In genomic region chr2:176156301-176156958, GRCh38 we compare ENCODE assay signal across 24 cellular contexts. TPM values are rescaled to one million over a fixed set of nuclear protein-coding genes. Genes with fewer than 3 reads are reported as not detected.
DNase-seq lines count a peak whose midpoint lies in the region; ATAC-seq and TF ChIP-seq lines count a peak whose summit lies in the region.
"Had no signal": no experiment of that assay in that cellular context is flagged by ENCODE, and none has a peak within 500 bp of the region (broad histone marks: within the 10 kb centered on the region; RNA-seq: fewer than 3 reads in every experiment).

No MANE protein-coding gene starts in this region.

- H3K4me1 ChIP-seq in GM23248 (ENCODE audit: insufficient read depth) (no peaks in the 10 kb centered on the region; the same call in 1 of the 2 replicates), hepatocyte (ENCODE audit: insufficient read depth) (peaks cover 20% of the 10 kb centered on the region), smooth muscle cell (ENCODE audit: low read depth) (peaks cover 11% of the 10 kb centered on the region)
- H3K4me1 ChIP-seq: prostate gland had no signal

- H3K4me1 Mint-ChIP-seq in activated T-helper 1 cell treated with anti-CD3 and anti-CD28 coated beads, Interleukin-12 subunit alpha, Interleukin-12 subunit beta, Interleukin-2, Interleukin-4 antibody, amounts not matched to agents 30 ng/mL and 10 ng/mL and 1 ng/mL, durations not matched to agents 14 hours and 24 hours and 36 hours (ENCODE audit: low read depth): no peaks in the 10 kb centered on the region

- H2AFZ ChIP-seq in GM23248: peak overlapping the region; percentile 91
- no peak overlapping the region for H2AFZ ChIP-seq in hepatocyte
- H2AFZ ChIP-seq in smooth muscle cell (ENCODE audit: low read depth): no peak overlapping the region

- ATAC-seq in HG03571 (IDR thresholded peaks at IDR 0.05; ENCODE audit: unreplicated experiment) (no peak), HG03378 (IDR thresholded peaks at IDR 0.05; ENCODE audit: unreplicated experiment) (no peak)
- ATAC-seq: left cardiac atrium; stimulated activated naive CD8-positive, alpha-beta T cell treated with anti-CD3 and anti-CD28 coated beads, Interleukin-15, Interleukin-2, amounts not matched to agents 100 U/mL and 50 U/mL, for 24 hours had no signal

- no peaks in the 10 kb centered on the region for H3K27me3 ChIP-seq in GM23248 (replicated peaks; ENCODE audit: insufficient read depth)
- peaks cover 98% of the 10 kb centered on the region for H3K27me3 ChIP-seq in hepatocyte
- peaks cover 100% of the 10 kb centered on the region for H3K27me3 ChIP-seq in smooth muscle cell (ENCODE audit: low read depth)

- intact Hi-C loops in activated T-helper 1 cell treated with anti-CD3 and anti-CD28 coated beads, Interleukin-12 subunit alpha, Interleukin-12 subunit beta, Interleukin-2, Interleukin-4 antibody, amounts not matched to agents 30 ng/mL and 10 ng/mL and 1 ng/mL, durations not matched to agents 14 hours and 24 hours and 36 hours (cut with micrococcal nuclease): loop anchor here (2.0 kb wide), 1 partner anchor 24 kb away; no protein-coding TSS in a partner anchor

- no peak for TF ChIP-seq CTCF in hepatocyte (IDR thresholded peaks at IDR 0.05; ENCODE audit: poor library complexity)
- no peak for TF ChIP-seq CTCF in smooth muscle cell (IDR thresholded peaks at IDR 0.05; ENCODE audit: borderline replicate concordance, insufficient read depth, poor library complexity, severe bottlenecking)

- H3K36me3 ChIP-seq in GM23248 (ENCODE audit: low read depth): peaks cover 9% of the 10 kb centered on the region; the same call in 1 of the 2 replicates
- H3K36me3 ChIP-seq in hepatocyte (replicated peaks; ENCODE audit: insufficient read depth, low read depth): no peaks in the 10 kb centered on the region
- no peaks in the 10 kb centered on the region for H3K36me3 ChIP-seq in smooth muscle cell (ENCODE audit: low read depth)
- H3K36me3 ChIP-seq: prostate gland had no signal

- H3K4me3 ChIP-seq in GM23248: peak overlapping the region; percentile 84
- H3K4me3 ChIP-seq in hepatocyte: no peak overlapping the region
- H3K4me3 ChIP-seq in smooth muscle cell: no peak overlapping the region
- H3K4me3 ChIP-seq: prostate gland had no signal

- H3K4me2 ChIP-seq in GM23248 (ENCODE audit: unreplicated experiment) (peak overlapping the region; percentile 98), hepatocyte (peak overlapping the region; percentile 68), smooth muscle cell (peak overlapping the region; percentile 75)

- H3K9ac ChIP-seq in GM23248 (peak overlapping the region; percentile 86), smooth muscle cell (ENCODE audit: low read depth) (no peak overlapping the region)

- H3K9me3 Mint-ChIP-seq in activated T-helper 1 cell treated with anti-CD3 and anti-CD28 coated beads, Interleukin-12 subunit alpha, Interleukin-12 subunit beta, Interleukin-2, Interleukin-4 antibody, amounts not matched to agents 30 ng/mL and 10 ng/mL and 1 ng/mL, durations not matched to agents 14 hours and 24 hours and 36 hours: no peaks in the 10 kb centered on the region
- H3K9me3 Mint-ChIP-seq: dendritic cell treated with granulocyte-macrophage colony-stimulating factor and Interleukin-4, amounts not matched to agents 40 ng/mL and 50 ng/mL, for 4 days had no signal

- peak overlapping the region; percentile 40 for H3K27ac Mint-ChIP-seq in activated T-helper 1 cell treated with anti-CD3 and anti-CD28 coated beads, Interleukin-12 subunit alpha, Interleukin-12 subunit beta, Interleukin-2, Interleukin-4 antibody, amounts not matched to agents 30 ng/mL and 10 ng/mL and 1 ng/mL, durations not matched to agents 14 hours and 24 hours and 36 hours
- H3K27ac Mint-ChIP-seq: dendritic cell treated with granulocyte-macrophage colony-stimulating factor and Interleukin-4, amounts not matched to agents 40 ng/mL and 50 ng/mL, for 4 days had no signal

- no peak for DNase-seq in GM23248
- no peak for DNase-seq in activated T-helper 1 cell treated with anti-CD3 and anti-CD28 coated beads, Interleukin-12 subunit alpha, Interleukin-12 subunit beta, Interleukin-2, Interleukin-4 antibody, amounts not matched to agents 30 ng/mL and 10 ng/mL and 1 ng/mL, durations not matched to agents 14 hours and 24 hours and 36 hours (ENCODE audit: low spot score)
- no peak for DNase-seq in hepatocyte (ENCODE audit: low spot score)
- DNase-seq in smooth muscle cell (lab: John Stamatoyannopoulos, UW; ENCODE audit: unreplicated experiment): no peak
- DNase-seq in activated naive CD4-positive, alpha-beta T cell (lab: John Stamatoyannopoulos, UW): no peak
- no peak for DNase-seq in activated CD4-positive, CD25-positive, alpha-beta regulatory T cell (lab: John Stamatoyannopoulos, UW)
- DNase-seq: activated CD4-positive, alpha-beta T cell treated with anti-CD3 and anti-CD28 coated beads for 1 hour; activated naive CD4-positive, alpha-beta T cell treated with anti-CD3 and anti-CD28 coated beads, Interleukin-2, amount 50 U/mL, for 16 hours; activated T-cell treated with anti-CD3 and anti-CD28 coated beads, Interleukin-2, amount 50 U/mL, for 48 hours; COR-L47; foreskin fibroblast; HCEC 1CT; left cardiac atrium; NCI-H1092; stimulated activated naive CD8-positive, alpha-beta T cell treated with anti-CD3 and anti-CD28 coated beads, Interleukin-15, Interleukin-2, amounts not matched to agents 100 U/mL and 50 U/mL, for 24 hours; SW 1271; trophoblast cell had no signal

- WGBS in GM23248 (ENCODE audit: low coverage in 1 of 2, low lambda C conversion rate in 2 of 2, missing lambda C conversion rate in 2 of 2), 2 experiments: 78 to 84% methylated on average over 12 of the region's 12 CpGs
- 22% methylated on average over 12 of the region's 12 CpGs for WGBS in hepatocyte (ENCODE audit: low lambda C conversion rate, missing lambda C conversion rate)
- 18% methylated on average over 11 of the region's 12 CpGs for WGBS in smooth muscle cell (ENCODE audit: low lambda C conversion rate)

- peaks cover 2% of the 10 kb centered on the region for H3K36me3 Mint-ChIP-seq in activated T-helper 1 cell treated with anti-CD3 and anti-CD28 coated beads, Interleukin-12 subunit alpha, Interleukin-12 subunit beta, Interleukin-2, Interleukin-4 antibody, amounts not matched to agents 30 ng/mL and 10 ng/mL and 1 ng/mL, durations not matched to agents 14 hours and 24 hours and 36 hours (ENCODE audit: low read depth)

- in situ Hi-C loops in GM23248 (cut with MboI): no loop called here

- no peaks in the 10 kb centered on the region for H4K20me1 ChIP-seq in GM23248 (ENCODE audit: insufficient read depth)
- H4K20me1 ChIP-seq in hepatocyte (ENCODE audit: insufficient read depth, poor library complexity, severe bottlenecking): no peaks in the 10 kb centered on the region
- H4K20me1 ChIP-seq in smooth muscle cell (ENCODE audit: low read depth): peaks cover 4% of the 10 kb centered on the region

- no peak overlapping the region for H3K27ac ChIP-seq in GM23248
- no peak overlapping the region for H3K27ac ChIP-seq in hepatocyte
- H3K27ac ChIP-seq in smooth muscle cell (ENCODE audit: low read depth): no peak overlapping the region
- H3K27ac ChIP-seq: prostate gland, RWPE1 had no signal

- peaks cover 5% of the 10 kb centered on the region; the same call in 1 of the 2 replicates for H3K79me2 ChIP-seq in GM23248 (ENCODE audit: insufficient read depth)
- no peaks in the 10 kb centered on the region for H3K79me2 ChIP-seq in hepatocyte
- no peaks in the 10 kb centered on the region for H3K79me2 ChIP-seq in smooth muscle cell (ENCODE audit: low read depth)

- peaks cover 71% of the 10 kb centered on the region for H3K27me3 Mint-ChIP-seq in activated T-helper 1 cell treated with anti-CD3 and anti-CD28 coated beads, Interleukin-12 subunit alpha, Interleukin-12 subunit beta, Interleukin-2, Interleukin-4 antibody, amounts not matched to agents 30 ng/mL and 10 ng/mL and 1 ng/mL, durations not matched to agents 14 hours and 24 hours and 36 hours (ENCODE audit: insufficient read depth)

- H3K4me3 Mint-ChIP-seq in activated T-helper 1 cell treated with anti-CD3 and anti-CD28 coated beads, Interleukin-12 subunit alpha, Interleukin-12 subunit beta, Interleukin-2, Interleukin-4 antibody, amounts not matched to agents 30 ng/mL and 10 ng/mL and 1 ng/mL, durations not matched to agents 14 hours and 24 hours and 36 hours: no peak overlapping the region
- H3K4me3 Mint-ChIP-seq: dendritic cell treated with granulocyte-macrophage colony-stimulating factor and Interleukin-4, amounts not matched to agents 40 ng/mL and 50 ng/mL, for 4 days had no signal

- H3K9me2 ChIP-seq in GM23248 (ENCODE audit: insufficient read depth) (no peaks in the 10 kb centered on the region), hepatocyte (replicated peaks; ENCODE audit: insufficient read depth) (no peaks in the 10 kb centered on the region)

- H3F3A ChIP-seq in GM23248 (ENCODE audit: insufficient read depth) (peaks cover 22% of the 10 kb centered on the region; the same call in 1 of the 2 replicates), smooth muscle cell (ENCODE audit: low read depth) (no peaks in the 10 kb centered on the region)

- H3K9me3 ChIP-seq in GM23248 (ENCODE audit: low read depth) (no peaks in the 10 kb centered on the region), hepatocyte (ENCODE audit: low read depth) (no peaks in the 10 kb centered on the region), smooth muscle cell (replicated peaks; ENCODE audit: low read depth) (no peaks in the 10 kb centered on the region)
- H3K9me3 ChIP-seq: prostate gland had no signal

RNA-seq across cellular contexts. Expression of gene HOXD3, which starts 0.7 kb away (rescaled TPM):
- 3.2 and 5.2 TPM in 2 replicates for total RNA-seq in GM23248 (2014; rRNA removed; shearing (Covaris generic))
- polyA plus RNA-seq in GM23248 (2016; fragmentation: Nextera tagmentation; extraction: Ambion mirVana): 1.9 and 2.3 TPM in 2 replicates
- total RNA-seq in activated T-helper 1 cell treated with anti-CD3 and anti-CD28 coated beads, Interleukin-12 subunit alpha, Interleukin-12 subunit beta, Interleukin-2, Interleukin-4 antibody, amounts not matched to agents 30 ng/mL and 10 ng/mL and 1 ng/mL, durations not matched to agents 14 hours and 24 hours and 36 hours: not detected in 2 replicates
- total RNA-seq in hepatocyte: 0.13 and 0.20 TPM in 2 replicates
- 0.41 TPM in 1 of 2 replicates, not detected in the other for polyA plus RNA-seq in hepatocyte
- 0.63 TPM in 1 of 2 replicates, not detected in the other for total RNA-seq in smooth muscle cell
- not detected in 2 replicates for polyA plus RNA-seq in smooth muscle cell
- total RNA-seq: NCI-H460 had no signal
- polyA plus RNA-seq: neural cell had no signal

RNA-seq across cellular contexts. Expression of gene HOXD4, which starts 5.1 kb away (rescaled TPM):
- total RNA-seq in GM23248 (2014; rRNA removed; shearing (Covaris generic)): 2.5 and 7.8 TPM in 2 replicates
- polyA plus RNA-seq in GM23248 (2016; fragmentation: Nextera tagmentation; extraction: Ambion mirVana): 0.54 and 1.4 TPM in 2 replicates
- total RNA-seq in activated T-helper 1 cell treated with anti-CD3 and anti-CD28 coated beads, Interleukin-12 subunit alpha, Interleukin-12 subunit beta, Interleukin-2, Interleukin-4 antibody, amounts not matched to agents 30 ng/mL and 10 ng/mL and 1 ng/mL, durations not matched to agents 14 hours and 24 hours and 36 hours: not detected in 2 replicates
- 0.40 and 0.70 TPM in 2 replicates for total RNA-seq in hepatocyte
- 0.13 TPM in 1 of 2 replicates, not detected in the other for polyA plus RNA-seq in hepatocyte
- 0.09 TPM in 1 of 2 replicates, not detected in the other for total RNA-seq in smooth muscle cell
- polyA plus RNA-seq in smooth muscle cell: not detected in 2 replicates
- total RNA-seq: NCI-H460 had no signal
- polyA plus RNA-seq: neural cell had no signal

RNA-seq across cellular contexts. Expression of gene HOXD8, which starts 26.9 kb away (rescaled TPM):
- 23.4 and 27.8 TPM in 2 replicates for total RNA-seq in GM23248 (2014; rRNA removed; shearing (Covaris generic))
- polyA plus RNA-seq in GM23248 (2016; fragmentation: Nextera tagmentation; extraction: Ambion mirVana) (18.0 and 19.7 TPM in 2 replicates), hepatocyte (0.77 TPM in 1 of 2 replicates, not detected in the other), smooth muscle cell (not detected in 2 replicates)
- not detected in 2 replicates for total RNA-seq in activated T-helper 1 cell treated with anti-CD3 and anti-CD28 coated beads, Interleukin-12 subunit alpha, Interleukin-12 subunit beta, Interleukin-2, Interleukin-4 antibody, amounts not matched to agents 30 ng/mL and 10 ng/mL and 1 ng/mL, durations not matched to agents 14 hours and 24 hours and 36 hours
- total RNA-seq in hepatocyte (1.3 TPM in 2 replicates), smooth muscle cell (0.13 and 2.0 TPM in 2 replicates)
- polyA plus RNA-seq: neural cell had no signal

RNA-seq across cellular contexts. Expression of gene HOXD1, which starts 32.0 kb away (rescaled TPM):
- 0.13 and 0.43 TPM in 2 replicates for total RNA-seq in GM23248 (2014; rRNA removed; shearing (Covaris generic))
- polyA plus RNA-seq in GM23248 (2016; fragmentation: Nextera tagmentation; extraction: Ambion mirVana) (1.5 and 2.2 TPM in 2 replicates), hepatocyte (not detected in 2 replicates), smooth muscle cell (not detected in 2 replicates)
- total RNA-seq in activated T-helper 1 cell treated with anti-CD3 and anti-CD28 coated beads, Interleukin-12 subunit alpha, Interleukin-12 subunit beta, Interleukin-2, Interleukin-4 antibody, amounts not matched to agents 30 ng/mL and 10 ng/mL and 1 ng/mL, durations not matched to agents 14 hours and 24 hours and 36 hours: not detected in 2 replicates
- total RNA-seq in hepatocyte (not detected in 2 replicates), smooth muscle cell (not detected in 2 replicates)
- total RNA-seq: NCI-H460 had no signal
- polyA plus RNA-seq: neural cell had no signal

RNA-seq across cellular contexts. Expression of gene HOXD9, which starts 33.9 kb away (rescaled TPM):
- total RNA-seq in GM23248 (2014; rRNA removed; shearing (Covaris generic)): 4.2 and 7.0 TPM in 2 replicates
- polyA plus RNA-seq in GM23248 (2016; fragmentation: Nextera tagmentation; extraction: Ambion mirVana): 5.7 and 7.2 TPM in 2 replicates
- not detected in 2 replicates for total RNA-seq in activated T-helper 1 cell treated with anti-CD3 and anti-CD28 coated beads, Interleukin-12 subunit alpha, Interleukin-12 subunit beta, Interleukin-2, Interleukin-4 antibody, amounts not matched to agents 30 ng/mL and 10 ng/mL and 1 ng/mL, durations not matched to agents 14 hours and 24 hours and 36 hours
- 2.4 and 2.9 TPM in 2 replicates for total RNA-seq in hepatocyte
- 3.0 and 4.7 TPM in 2 replicates for polyA plus RNA-seq in hepatocyte
- total RNA-seq in smooth muscle cell: 0.45 and 0.49 TPM in 2 replicates
- polyA plus RNA-seq in smooth muscle cell: 1.4 and 2.2 TPM in 2 replicates
- total RNA-seq: NCI-H460 had no signal
- polyA plus RNA-seq: neural cell had no signal
